14 cellular contexts compared by ENCODE assay signal in genomic region chr13:107669356-107669755, GRCh38.
A peak's percentile ranks its signal among the peaks of the same experiment; 100 is the strongest.
DNase-seq lines count a peak whose midpoint lies in the region; ATAC-seq, FAIRE-seq and TF ChIP-seq lines count a peak whose summit lies in the region.
"Had no signal": no experiment of that assay in that cellular context is flagged by ENCODE, and none has a peak within 500 bp of the region (broad histone marks: within the 10 kb centered on the region; RNA-seq: fewer than 3 reads in every experiment).

No MANE protein-coding gene starts in this region.

- no peak for ATAC-seq in HG02610 (IDR thresholded peaks at IDR 0.05; ENCODE audit: unreplicated experiment)
- ATAC-seq: activated CD4-positive, alpha-beta T cell treated with anti-CD3 and anti-CD28 coated beads for 36 hours had no signal

- no peak for FAIRE-seq in small intestine (lab: Jason Lieb, UNC)

- H3K4me1 ChIP-seq in small intestine (ENCODE audit: control insufficient read depth in 2 of 2, insufficient read depth in 1 of 2, low read depth in 1 of 2, low read length in 1 of 2): no peaks in the 10 kb centered on the region

- peak; percentile 56 for DNase-seq in DMS53 (lab: John Stamatoyannopoulos, UW)
- DNase-seq in NCI-H1694 treated with DMSO at 0.1 percent for 48 hours (lab: John Stamatoyannopoulos, UW): peak; percentile 82
- DNase-seq in astrocyte of the cerebellum (ENCODE audit: low read depth): peak; percentile 9
- DNase-seq in middle frontal gyrus (ENCODE audit: extremely low spot score, low spot score): peak; percentile 5
- DNase-seq in small intestine: no peak
- no peak for DNase-seq in medulla oblongata (ENCODE audit: extremely low spot score)
- DNase-seq in DMS 273 treated with DMSO at 0.1 percent for 48 hours (lab: John Stamatoyannopoulos, UW): no peak
- DNase-seq: activated CD4-positive, alpha-beta T cell treated with anti-CD3 and anti-CD28 coated beads for 36 hours; H9; NCI-H510A treated with DMSO at 0.1 percent for 48 hours; stimulated activated naive CD4-positive, alpha-beta T cell had no signal

- no peak overlapping the region for H3K4me3 ChIP-seq in astrocyte of the cerebellum (ENCODE audit: low read depth, low read length)
- H3K4me3 ChIP-seq in small intestine (ENCODE audit: low read depth in 1 of 2, low read length in 2 of 2): no peak overlapping the region
- H3K4me3 ChIP-seq: smooth muscle cell had no signal

- in situ Hi-C loops in astrocyte of the cerebellum (cut with HindIII; ENCODE audit: low sequenced_read_pairs): no loop called here

- H3K9me3 ChIP-seq in small intestine (ENCODE audit: control insufficient read depth, low read depth): no peaks in the 10 kb centered on the region

- no peak for TF ChIP-seq CTCF in astrocyte of the cerebellum (IDR thresholded peaks at IDR 0.05; ENCODE audit: low read depth, low read length, missing control alignments)

- no peak overlapping the region for H3K27ac ChIP-seq in small intestine (ENCODE audit: low read depth in 1 of 2, low read length in 1 of 2)
- H3K27ac ChIP-seq: C4-2B had no signal

- no peaks in the 10 kb centered on the region for H3K27me3 ChIP-seq in small intestine (ENCODE audit: control insufficient read depth in 2 of 2, insufficient read depth in 2 of 2, low read length in 2 of 2)

- WGBS in small intestine, 3 donors: 66 to 76% (median 70%) methylated on average over 4 of the region's 4 CpGs

- H3K36me3 ChIP-seq in small intestine (ENCODE audit: control insufficient read depth in 2 of 2, insufficient read depth in 2 of 2, low read length in 2 of 2): no peaks in the 10 kb centered on the region

Comparison
In these comparisons a context has a peak if more than half of its experiments do, and no peak if none do; other contexts are left out.
1. DNase-seq: peak in DMS53 (single experiment), NCI-H1694 treated with DMSO at 0.1 percent for 48 hours (single experiment), astrocyte of the cerebellum (single experiment) and middle frontal gyrus (single experiment); none in small intestine (single experiment), medulla oblongata (single experiment) and DMS 273 treated with DMSO at 0.1 percent for 48 hours (single experiment).